10 cellular contexts compared by ENCODE assay signal in the genomic region with DNA sequence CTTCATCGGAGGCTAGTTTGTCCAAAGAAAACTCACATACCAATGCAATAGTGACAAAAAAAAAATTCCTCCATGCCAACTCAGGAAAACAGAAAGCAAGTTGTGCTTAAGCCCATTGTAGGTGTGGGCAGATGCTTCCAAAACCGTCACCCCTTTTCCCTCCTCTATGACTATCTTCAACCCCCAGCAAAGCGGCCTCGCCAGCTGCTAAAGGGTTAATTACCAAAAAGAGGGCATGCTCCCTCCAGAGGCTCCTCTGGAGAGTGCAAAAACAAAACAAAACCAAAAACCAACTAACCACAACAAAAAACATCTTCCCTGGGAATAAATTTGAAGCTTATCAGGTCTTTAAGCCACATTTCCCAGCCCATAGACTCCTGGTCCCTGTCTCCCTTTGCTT. TPM values are rescaled to one million over a fixed set of nuclear protein-coding genes. Genes with fewer than 3 reads are reported as not detected.
DNase-seq lines count a peak whose midpoint lies in the region; ATAC-seq and TF ChIP-seq lines count a peak whose summit lies in the region.
"Had no signal": no experiment of that assay in that cellular context is flagged by ENCODE, and none has a peak within 500 bp of the region (broad histone marks: within the 10 kb centered on the region; RNA-seq: fewer than 3 reads in every experiment).

No MANE protein-coding gene starts in this region.

- intact Hi-C loops in activated CD4-positive, alpha-beta memory T cell treated with anti-CD3 and anti-CD28 coated beads for 36 hours (cut with micrococcal nuclease): no loop called here

- H3K9me3 ChIP-seq in adipocyte (ENCODE audit: control insufficient read depth, low read length) (no peaks in the 10 kb centered on the region), hepatocyte (ENCODE audit: low read depth) (no peaks in the 10 kb centered on the region), smooth muscle cell (replicated peaks; ENCODE audit: low read depth) (no peaks in the 10 kb centered on the region)

- H3K36me3 ChIP-seq in adipocyte (ENCODE audit: control insufficient read depth, insufficient read depth, low read length, severe bottlenecking): no peaks in the 10 kb centered on the region
- no peaks in the 10 kb centered on the region for H3K36me3 ChIP-seq in hepatocyte (replicated peaks; ENCODE audit: insufficient read depth, low read depth)
- H3K36me3 ChIP-seq in smooth muscle cell (ENCODE audit: low read depth): no peaks in the 10 kb centered on the region

- H3K4me3 ChIP-seq in adipocyte (ENCODE audit: low read length) (peak overlapping the region; percentile 98), hepatocyte (no peak overlapping the region), smooth muscle cell (peak overlapping the region; percentile 55)

- POLR2A ChIA-PET in activated CD4-positive, alpha-beta memory T cell treated with anti-CD3 and anti-CD28 coated beads for 36 hours (lab: Charles Lee): interaction anchor here (1.5 kb wide), 1 partner anchor 10 kb away, joined by 5 read pairs; the partner anchor contains the start of gene TIMM17A

- peaks cover 40% of the 10 kb centered on the region for H3K27me3 Mint-ChIP-seq in activated CD4-positive, alpha-beta memory T cell treated with anti-CD3 and anti-CD28 coated beads for 36 hours

- 67% methylated on average over 4 of the region's 4 CpGs for WGBS in hepatocyte (ENCODE audit: low lambda C conversion rate, missing lambda C conversion rate)
- WGBS in smooth muscle cell (ENCODE audit: low lambda C conversion rate): 45% methylated on average over 4 of the region's 4 CpGs

- H3F3A ChIP-seq in smooth muscle cell (ENCODE audit: low read depth): no peaks in the 10 kb centered on the region

- H3K9ac ChIP-seq in adipocyte (ENCODE audit: low read length) (peak overlapping the region; percentile 97), smooth muscle cell (ENCODE audit: low read depth) (no peak overlapping the region)

- ATAC-seq in GM19467 (IDR thresholded peaks at IDR 0.05; ENCODE audit: unreplicated experiment): no peak

- H3K9me3 Mint-ChIP-seq in activated CD4-positive, alpha-beta memory T cell treated with anti-CD3 and anti-CD28 coated beads for 36 hours: no peaks in the 10 kb centered on the region
- H3K9me3 Mint-ChIP-seq: activated naive CD4-positive, alpha-beta T cell treated with anti-CD3 and anti-CD28 coated beads, Interleukin-2, amount 50 U/mL, for 24 hours had no signal

- H3K27ac Mint-ChIP-seq in activated CD4-positive, alpha-beta memory T cell treated with anti-CD3 and anti-CD28 coated beads for 36 hours: no peak overlapping the region
- H3K27ac Mint-ChIP-seq: activated naive CD4-positive, alpha-beta T cell treated with anti-CD3 and anti-CD28 coated beads, Interleukin-2, amount 50 U/mL, for 24 hours had no signal

- in situ Hi-C loops in GM13977 (cut with MboI; ENCODE audit: low pct_unique_long_range_greater_than_20kb, low sequenced_read_pairs, unreplicated experiment): no loop called here

- H2AFZ ChIP-seq in hepatocyte (no peak overlapping the region), smooth muscle cell (ENCODE audit: low read depth) (peak overlapping the region; percentile 11)

- no peaks in the 10 kb centered on the region for H3K36me3 Mint-ChIP-seq in activated CD4-positive, alpha-beta memory T cell treated with anti-CD3 and anti-CD28 coated beads for 36 hours
- H3K36me3 Mint-ChIP-seq: activated naive CD4-positive, alpha-beta T cell treated with anti-CD3 and anti-CD28 coated beads, Interleukin-2, amount 50 U/mL, for 24 hours had no signal

- no peaks in the 10 kb centered on the region for H3K9me2 ChIP-seq in hepatocyte (replicated peaks; ENCODE audit: insufficient read depth)

- H3K4me2 ChIP-seq in hepatocyte (peak overlapping the region; percentile 78), smooth muscle cell (peak overlapping the region; percentile 92)

- H3K4me1 Mint-ChIP-seq in activated CD4-positive, alpha-beta memory T cell treated with anti-CD3 and anti-CD28 coated beads for 36 hours (ENCODE audit: low read depth): peaks cover 8% of the 10 kb centered on the region

- peak; percentile 11 for TF ChIP-seq CTCF in GM13977 (IDR thresholded peaks at IDR 0.05; ENCODE audit: extremely low read depth, insufficient read depth, missing control alignments)
- peak; percentile 16 for TF ChIP-seq CTCF in hepatocyte (IDR thresholded peaks at IDR 0.05; ENCODE audit: poor library complexity)
- peak; percentile 23 for TF ChIP-seq CTCF in smooth muscle cell (IDR thresholded peaks at IDR 0.05; ENCODE audit: borderline replicate concordance, insufficient read depth, poor library complexity, severe bottlenecking)

- H3K4me3 Mint-ChIP-seq in activated CD4-positive, alpha-beta memory T cell treated with anti-CD3 and anti-CD28 coated beads for 36 hours: no peak overlapping the region
- H3K4me3 Mint-ChIP-seq: activated naive CD4-positive, alpha-beta T cell treated with anti-CD3 and anti-CD28 coated beads, Interleukin-2, amount 50 U/mL, for 24 hours had no signal

- no peaks in the 10 kb centered on the region for H4K20me1 ChIP-seq in hepatocyte (ENCODE audit: insufficient read depth, poor library complexity, severe bottlenecking)
- H4K20me1 ChIP-seq in smooth muscle cell (ENCODE audit: low read depth): no peaks in the 10 kb centered on the region

- H3K27ac ChIP-seq in hepatocyte (no peak overlapping the region), smooth muscle cell (ENCODE audit: low read depth) (peak overlapping the region; percentile 88)

- peaks cover 5% of the 10 kb centered on the region for H3K79me2 ChIP-seq in hepatocyte
- H3K79me2 ChIP-seq in smooth muscle cell (ENCODE audit: low read depth): peaks cover 14% of the 10 kb centered on the region

- CTCF ChIA-PET in activated CD4-positive, alpha-beta memory T cell treated with anti-CD3 and anti-CD28 coated beads for 36 hours (lab: Charles Lee): interaction anchor here (0.9 to 3.1 kb wide), 4 partner anchors 17 to 68 kb away, joined by 3 to 23 read pairs (median 4); no protein-coding TSS in a partner anchor

- DNase-seq in GM13977 (ENCODE audit: low spot score) (no peak), adipocyte (ENCODE audit: low read depth) (peak; percentile 63), hepatocyte (ENCODE audit: low spot score) (no peak), smooth muscle cell (lab: John Stamatoyannopoulos, UW; ENCODE audit: unreplicated experiment) (no peak), kidney tubule cell (ENCODE audit: low spot score) (no peak), NCI-H2107 treated with DMSO at 0.1 percent for 48 hours (lab: John Stamatoyannopoulos, UW; ENCODE audit: unreplicated experiment) (no peak)
- no peak for DNase-seq in activated CD4-positive, alpha-beta memory T cell treated with anti-CD3 and anti-CD28 coated beads for 36 hours
- DNase-seq: NCI-H1436 treated with DMSO at 0.1 percent for 48 hours had no signal

- H3K27me3 ChIP-seq in adipocyte (replicated peaks; ENCODE audit: control insufficient read depth, insufficient read depth, low read length) (no peaks in the 10 kb centered on the region), hepatocyte (peaks cover 5% of the 10 kb centered on the region), smooth muscle cell (ENCODE audit: low read depth) (no peaks in the 10 kb centered on the region)

- H3K4me1 ChIP-seq in adipocyte (ENCODE audit: control insufficient read depth, insufficient read depth, low read length): peaks cover 65% of the 10 kb centered on the region
- H3K4me1 ChIP-seq in hepatocyte (ENCODE audit: insufficient read depth): no peaks in the 10 kb centered on the region
- peaks cover 34% of the 10 kb centered on the region for H3K4me1 ChIP-seq in smooth muscle cell (ENCODE audit: low read depth)

RNA-seq across cellular contexts. Expression of gene LMOD1, which starts 1.2 kb away (rescaled TPM):
- 8.6 and 8.7 TPM in 2 replicates for total RNA-seq in hepatocyte
- 6.4 and 9.0 TPM in 2 replicates for polyA plus RNA-seq in hepatocyte
- total RNA-seq in smooth muscle cell: 4.0 and 6.5 TPM in 2 replicates
- 5.6 and 6.2 TPM in 2 replicates for polyA plus RNA-seq in smooth muscle cell
- total RNA-seq in activated CD4-positive, alpha-beta memory T cell treated with anti-CD3 and anti-CD28 coated beads for 36 hours: not detected

RNA-seq across cellular contexts. Expression of gene TIMM17A, which starts 10.1 kb away (rescaled TPM):
- total RNA-seq in hepatocyte: 54.5 and 65.0 TPM in 2 replicates
- 88.3 and 90.1 TPM in 2 replicates for polyA plus RNA-seq in hepatocyte
- 78.6 and 99.3 TPM in 2 replicates for total RNA-seq in smooth muscle cell
- 102 and 117 TPM in 2 replicates for polyA plus RNA-seq in smooth muscle cell
- 10 to 100 TPM; 66.5 to 67.2 TPM for total RNA-seq in activated CD4-positive, alpha-beta memory T cell treated with anti-CD3 and anti-CD28 coated beads for 36 hours

RNA-seq across cellular contexts. Expression of gene RNPEP, which starts 37.3 kb away (rescaled TPM):
- total RNA-seq in hepatocyte (57.6 and 57.9 TPM in 2 replicates), smooth muscle cell (50.6 and 53.4 TPM in 2 replicates)
- polyA plus RNA-seq in hepatocyte (74.2 and 81.5 TPM in 2 replicates), smooth muscle cell (59.0 and 70.9 TPM in 2 replicates)
- total RNA-seq in activated CD4-positive, alpha-beta memory T cell treated with anti-CD3 and anti-CD28 coated beads for 36 hours: 10 to 100 TPM; 48.3 to 50.1 TPM

RNA-seq across cellular contexts. Expression of gene SHISA4, which starts 56.5 kb away (rescaled TPM):
- 9.6 and 10.2 TPM in 2 replicates for total RNA-seq in hepatocyte
- polyA plus RNA-seq in hepatocyte: 24.0 and 31.2 TPM in 2 replicates
- 23.1 and 30.1 TPM in 2 replicates for total RNA-seq in smooth muscle cell
- 64.4 and 73.5 TPM in 2 replicates for polyA plus RNA-seq in smooth muscle cell
- total RNA-seq in activated CD4-positive, alpha-beta memory T cell treated with anti-CD3 and anti-CD28 coated beads for 36 hours: under 1 TPM; 0.27 to 0.59 TPM
